8 cellular contexts compared by ENCODE assay signal in the genomic region with DNA sequence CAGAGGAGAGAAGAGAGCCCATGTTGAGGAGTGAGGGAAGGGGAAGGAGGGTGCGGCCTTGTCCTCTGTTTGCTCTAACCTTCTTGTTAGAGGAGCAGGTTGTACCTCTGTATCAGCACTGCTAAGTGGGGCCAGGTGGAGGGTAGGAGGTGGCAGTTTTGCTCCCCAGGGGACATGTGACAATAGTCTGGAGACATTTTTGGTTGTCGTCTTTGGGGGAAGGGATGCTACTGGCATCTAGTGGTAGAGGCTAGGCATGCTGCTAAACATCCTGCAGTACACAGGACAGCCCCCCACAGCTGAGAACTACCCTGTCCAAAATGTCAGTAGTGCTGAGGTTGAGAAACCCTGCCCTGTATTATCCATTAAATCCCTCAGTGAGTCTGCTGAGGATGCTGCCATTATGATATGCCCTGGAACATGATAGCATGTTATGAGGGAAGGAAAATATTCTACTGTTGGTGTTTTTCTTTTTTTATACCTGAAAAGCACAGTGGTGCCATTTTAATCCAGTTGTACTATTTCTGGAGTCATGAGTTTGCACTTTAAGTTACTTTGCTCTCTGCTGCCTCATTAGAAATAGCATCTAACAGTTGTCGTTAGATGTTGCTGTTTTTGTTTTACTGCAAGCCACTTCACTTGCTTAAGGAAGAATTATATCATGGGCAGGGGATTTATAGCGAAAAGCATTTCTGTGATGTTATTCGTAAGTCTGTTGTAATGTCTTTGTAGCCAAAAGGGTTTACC.
DNase-seq lines count a peak whose midpoint lies in the region; ATAC-seq, FAIRE-seq and TF ChIP-seq lines count a peak whose summit lies in the region.

No MANE protein-coding gene starts in this region.

- no peak overlapping the region for H3K4me3 ChIP-seq in Loucy (ENCODE audit: low read length, poor library complexity, severe bottlenecking)
- no peak overlapping the region for H3K4me3 ChIP-seq in adipocyte (ENCODE audit: low read length)
- no peak overlapping the region for H3K4me3 ChIP-seq in kidney (ENCODE audit: low read length in 2 of 2)
- H3K4me3 ChIP-seq in aorta (ENCODE audit: low read length in 2 of 2): no peak overlapping the region

- no peaks in the 10 kb centered on the region for H4K20me1 ChIP-seq in Loucy (ENCODE audit: insufficient read depth, low read length, poor library complexity, severe bottlenecking)

- no peaks in the 10 kb centered on the region for H3K79me2 ChIP-seq in Loucy (ENCODE audit: insufficient read depth, low read length)

- FAIRE-seq in kidney (lab: Jason Lieb, UNC) (no peak), HTR-8/SVneo (lab: Jason Lieb, UNC) (no peak)

- H3K4me1 ChIP-seq in Loucy (ENCODE audit: insufficient read depth, low read length, poor library complexity, severe bottlenecking): no peaks in the 10 kb centered on the region
- peaks cover 16% of the 10 kb centered on the region for H3K4me1 ChIP-seq in adipocyte (ENCODE audit: control insufficient read depth, insufficient read depth, low read length)
- no peaks in the 10 kb centered on the region for H3K4me1 ChIP-seq in kidney (ENCODE audit: control insufficient read depth in 1 of 2, insufficient read depth in 1 of 2, low read depth in 1 of 2, low read length in 2 of 2)
- H3K4me1 ChIP-seq in aorta (ENCODE audit: control insufficient read depth in 1 of 2, insufficient read depth in 2 of 2, low read length in 2 of 2): peaks cover 5% of the 10 kb centered on the region in 2 donors

- H3K27me3 ChIP-seq in Loucy (ENCODE audit: insufficient read depth, low read length, poor library complexity, severe bottlenecking): no peaks in the 10 kb centered on the region
- H3K27me3 ChIP-seq in adipocyte (replicated peaks; ENCODE audit: control insufficient read depth, insufficient read depth, low read length): no peaks in the 10 kb centered on the region
- no peaks in the 10 kb centered on the region for H3K27me3 ChIP-seq in aorta (ENCODE audit: control insufficient read depth in 1 of 2, insufficient read depth in 2 of 2, low read length in 1 of 2)

- no peak overlapping the region for H3K4me2 ChIP-seq in Loucy (ENCODE audit: low read depth, low read length, poor library complexity, severe bottlenecking)

- ATAC-seq in aorta (ENCODE audit: low FRiP score): peak; percentile 56

- no peaks in the 10 kb centered on the region for H3F3A ChIP-seq in Loucy (ENCODE audit: low read depth)

- H2AFZ ChIP-seq in Loucy (ENCODE audit: low read length): peak overlapping the region; percentile 66; the same call in 1 of the 2 replicates

- no peaks in the 10 kb centered on the region for H3K36me3 ChIP-seq in Loucy (ENCODE audit: insufficient read depth, low read length)
- H3K36me3 ChIP-seq in adipocyte (ENCODE audit: control insufficient read depth, insufficient read depth, low read length, severe bottlenecking): no peaks in the 10 kb centered on the region
- no peaks in the 10 kb centered on the region for H3K36me3 ChIP-seq in kidney (ENCODE audit: control insufficient read depth in 1 of 2, insufficient read depth in 2 of 2, low read length in 2 of 2)
- H3K36me3 ChIP-seq in aorta (ENCODE audit: control insufficient read depth in 1 of 2, insufficient read depth in 2 of 2, low read length in 1 of 2): peaks cover 0 to 7% of the 10 kb centered on the region in 2 donors

- 53 to 54% methylated on average over 5 of the region's 5 CpGs for WGBS in aorta, 2 donors

- H3K9me3 ChIP-seq in Loucy (ENCODE audit: insufficient read depth, low read depth, low read length): no peaks in the 10 kb centered on the region
- H3K9me3 ChIP-seq in adipocyte (ENCODE audit: control insufficient read depth, low read length): no peaks in the 10 kb centered on the region
- no peaks in the 10 kb centered on the region for H3K9me3 ChIP-seq in kidney (ENCODE audit: control insufficient read depth in 1 of 2, low read length in 2 of 2)
- no peaks in the 10 kb centered on the region for H3K9me3 ChIP-seq in aorta (ENCODE audit: control insufficient read depth, low read length)

- no peaks in the 10 kb centered on the region for H3K9me2 ChIP-seq in Loucy (replicated peaks; ENCODE audit: low read depth, low read length)

- intact Hi-C loops in kidney (cut with DNase I) (no loop called here), aorta (cut with DNase I) (no loop called here)

- DNase-seq in NCI-H748 (lab: John Stamatoyannopoulos, UW; ENCODE audit: unreplicated experiment) (peak; percentile 61), NCI-H748 treated with DMSO at 0.1 percent for 48 hours (lab: John Stamatoyannopoulos, UW) (no peak), H4 (ENCODE audit: low spot score) (peak; percentile 32), adipocyte (ENCODE audit: low read depth) (peak; percentile 23), kidney (no peak), aorta (no peak), HTR-8/SVneo (ENCODE audit: insufficient read length, low spot score) (no peak)

- no peak overlapping the region for H3K27ac ChIP-seq in kidney (ENCODE audit: low read depth in 2 of 2, low read length in 2 of 2)
- H3K27ac ChIP-seq in aorta (ENCODE audit: low read depth in 1 of 2, low read length in 2 of 2): peak overlapping the region in 1 of 2 donors; percentile 10

- TF ChIP-seq CTCF in Loucy (conservative IDR thresholded peaks at IDR 0.05; ENCODE audit: low read length) (peak; percentile 73), kidney (IDR thresholded peaks at IDR 0.05; ENCODE audit: borderline replicate concordance, extremely low read depth, insufficient read depth) (peak; percentile 24)

- H3K9ac ChIP-seq in Loucy (ENCODE audit: low read depth, low read length, poor library complexity, severe bottlenecking) (no peak overlapping the region), adipocyte (ENCODE audit: low read length) (no peak overlapping the region), kidney (ENCODE audit: low read length in 2 of 2) (no peak overlapping the region)

Comparison
In these comparisons a context has a peak if more than half of its experiments do, and no peak if none do; other contexts are left out.
1. DNase-seq: peak in NCI-H748 (single experiment), H4 (single experiment) and adipocyte (single experiment); none in NCI-H748 treated with DMSO at 0.1 percent for 48 hours (single experiment), kidney (single experiment), aorta (0 of 2) and HTR-8/SVneo (single experiment).